ENCODE assay signal across 24 cellular contexts in genomic region chr13:113888701-113889330, GRCh38.
DNase-seq lines count a peak whose midpoint lies in the region; ATAC-seq and TF ChIP-seq lines count a peak whose summit lies in the region.
"Had no signal": no experiment of that assay in that cellular context is flagged by ENCODE, and none has a peak within 500 bp of the region (broad histone marks: within the 10 kb centered on the region; RNA-seq: fewer than 3 reads in every experiment).

No MANE protein-coding gene starts in this region.

- peaks cover 45% of the 10 kb centered on the region for H3K4me1 ChIP-seq in MM.1S (ENCODE audit: low read length)

- no peaks in the 10 kb centered on the region for H4K20me1 ChIP-seq in MM.1S (ENCODE audit: insufficient read depth, low read length)

- no peak overlapping the region for H3K4me3 ChIP-seq in MM.1S (ENCODE audit: low read length)
- H3K4me3 ChIP-seq: MG63 had no signal

- H2AFZ ChIP-seq in MM.1S (ENCODE audit: low read length) = peak overlapping the region; percentile 42; the same call in 1 of the 2 replicates

- DNase-seq in CD1c-positive myeloid dendritic cell (ENCODE audit: extremely low spot score) (peak; percentile 5), MM.1S (peak; percentile 16), pons (ENCODE audit: low spot score) (peak; percentile 6), 8988T (no peak), HPDE6-E6E7 (ENCODE audit: extremely low spot score) (no peak)
- DNase-seq: ACHN, AML-193, DMS79, H9, Kasumi-1, NCI-H1105 treated with DMSO at 0.1 percent for 48 hours, NCI-H1694 treated with DMSO at 0.1 percent for 48 hours, NCI-H2107, NCI-H2227 treated with DMSO at 0.1 percent for 48 hours, NCI-H510A treated with DMSO at 0.1 percent for 48 hours, NCI-H774, OCI-M1, SHP77 treated with DMSO at 0.1 percent for 48 hours, SK-N-SH had no signal

- H3K27ac ChIP-seq in MM.1S (ENCODE audit: low read length) = peak overlapping the region; percentile 48; the same call in 1 of the 2 replicates
- H3K27ac ChIP-seq: C4-2B, HL-60 had no signal

- H3K27me3 ChIP-seq in MM.1S (replicated peaks; ENCODE audit: insufficient read depth, low read length) = no peaks in the 10 kb centered on the region
- H3K27me3 ChIP-seq: MG63 had no signal

- no peak overlapping the region; the same call in 1 of the 2 replicates for H3K4me2 ChIP-seq in MM.1S (ENCODE audit: low read depth, low read length)
- H3K4me2 ChIP-seq: SK-N-SH had no signal

- H3K9me2 ChIP-seq in MM.1S (replicated peaks; ENCODE audit: insufficient read depth, low read length) = no peaks in the 10 kb centered on the region
- H3K9me2 ChIP-seq: SK-N-SH had no signal

- peaks cover 16% of the 10 kb centered on the region; the same call in 1 of the 2 replicates for H3F3A ChIP-seq in MM.1S (ENCODE audit: insufficient read depth, low read length)

- no peaks in the 10 kb centered on the region for H3K9me3 Mint-ChIP-seq in dendritic cell treated with granulocyte-macrophage colony-stimulating factor and Interleukin-4, amounts not matched to agents 40 ng/mL and 50 ng/mL, for 4 days
- no peaks in the 10 kb centered on the region for H3K9me3 Mint-ChIP-seq in stimulated activated memory B cell treated with anti-CD40 and anti-IgM and Interleukin-4, amounts not matched to agents 10 μg/mL and 1 μg/mL and 100 μg/mL, for 72 hours

- H3K79me2 ChIP-seq in MM.1S (ENCODE audit: low read length) = no peaks in the 10 kb centered on the region

- TF ChIP-seq CTCF in MM.1S (IDR thresholded peaks at IDR 0.05; ENCODE audit: low read length) = no peak

- H3K9me3 ChIP-seq in MM.1S (replicated peaks; ENCODE audit: insufficient read depth, low read length) = no peaks in the 10 kb centered on the region

- peak overlapping the region; percentile 37 for H3K27ac Mint-ChIP-seq in dendritic cell treated with granulocyte-macrophage colony-stimulating factor and Interleukin-4, amounts not matched to agents 40 ng/mL and 50 ng/mL, for 4 days
- no peak overlapping the region for H3K27ac Mint-ChIP-seq in stimulated activated memory B cell treated with anti-CD40 and anti-IgM and Interleukin-4, amounts not matched to agents 10 μg/mL and 1 μg/mL and 100 μg/mL, for 72 hours

- ATAC-seq in stimulated activated memory B cell treated with anti-CD40 and anti-IgM and Interleukin-4, amounts not matched to agents 10 μg/mL and 1 μg/mL and 100 μg/mL, for 72 hours = no peak

- H3K9ac ChIP-seq in MM.1S (ENCODE audit: low read length) = no peak overlapping the region
- H3K9ac ChIP-seq: SK-N-SH had no signal

- H3K36me3 ChIP-seq in MM.1S (replicated peaks; ENCODE audit: insufficient read depth, low read length) = no peaks in the 10 kb centered on the region

- peaks cover 27% of the 10 kb centered on the region for H3K4me1 Mint-ChIP-seq in dendritic cell treated with granulocyte-macrophage colony-stimulating factor and Interleukin-4, amounts not matched to agents 40 ng/mL and 50 ng/mL, for 4 days (ENCODE audit: low read depth)
- H3K4me1 Mint-ChIP-seq in stimulated activated memory B cell treated with anti-CD40 and anti-IgM and Interleukin-4, amounts not matched to agents 10 μg/mL and 1 μg/mL and 100 μg/mL, for 72 hours = peaks cover 15% of the 10 kb centered on the region

- no peak overlapping the region for H3K4me3 Mint-ChIP-seq in dendritic cell treated with granulocyte-macrophage colony-stimulating factor and Interleukin-4, amounts not matched to agents 40 ng/mL and 50 ng/mL, for 4 days
- no peak overlapping the region for H3K4me3 Mint-ChIP-seq in stimulated activated memory B cell treated with anti-CD40 and anti-IgM and Interleukin-4, amounts not matched to agents 10 μg/mL and 1 μg/mL and 100 μg/mL, for 72 hours
- H3K4me3 Mint-ChIP-seq: H9 had no signal

- intact Hi-C loops in dendritic cell treated with granulocyte-macrophage colony-stimulating factor and Interleukin-4, amounts not matched to agents 40 ng/mL and 50 ng/mL, for 4 days (cut with micrococcal nuclease) = no loop called here

- H3K27me3 Mint-ChIP-seq in dendritic cell treated with granulocyte-macrophage colony-stimulating factor and Interleukin-4, amounts not matched to agents 40 ng/mL and 50 ng/mL, for 4 days = peaks cover 52% of the 10 kb centered on the region
- H3K27me3 Mint-ChIP-seq in stimulated activated memory B cell treated with anti-CD40 and anti-IgM and Interleukin-4, amounts not matched to agents 10 μg/mL and 1 μg/mL and 100 μg/mL, for 72 hours = peaks cover 39% of the 10 kb centered on the region

- no peaks in the 10 kb centered on the region for H3K36me3 Mint-ChIP-seq in dendritic cell treated with granulocyte-macrophage colony-stimulating factor and Interleukin-4, amounts not matched to agents 40 ng/mL and 50 ng/mL, for 4 days (ENCODE audit: low read depth)
- H3K36me3 Mint-ChIP-seq in stimulated activated memory B cell treated with anti-CD40 and anti-IgM and Interleukin-4, amounts not matched to agents 10 μg/mL and 1 μg/mL and 100 μg/mL, for 72 hours = no peaks in the 10 kb centered on the region

Comparison
In these comparisons a context has a peak if more than half of its experiments do, and no peak if none do; other contexts are left out.
1. DNase-seq: peak in CD1c-positive myeloid dendritic cell (single experiment), MM.1S (single experiment) and pons (single experiment); none in 8988T (single experiment) and HPDE6-E6E7 (single experiment).